Comparison of ENCODE assay signal across 25 cellular contexts in the genomic region with DNA sequence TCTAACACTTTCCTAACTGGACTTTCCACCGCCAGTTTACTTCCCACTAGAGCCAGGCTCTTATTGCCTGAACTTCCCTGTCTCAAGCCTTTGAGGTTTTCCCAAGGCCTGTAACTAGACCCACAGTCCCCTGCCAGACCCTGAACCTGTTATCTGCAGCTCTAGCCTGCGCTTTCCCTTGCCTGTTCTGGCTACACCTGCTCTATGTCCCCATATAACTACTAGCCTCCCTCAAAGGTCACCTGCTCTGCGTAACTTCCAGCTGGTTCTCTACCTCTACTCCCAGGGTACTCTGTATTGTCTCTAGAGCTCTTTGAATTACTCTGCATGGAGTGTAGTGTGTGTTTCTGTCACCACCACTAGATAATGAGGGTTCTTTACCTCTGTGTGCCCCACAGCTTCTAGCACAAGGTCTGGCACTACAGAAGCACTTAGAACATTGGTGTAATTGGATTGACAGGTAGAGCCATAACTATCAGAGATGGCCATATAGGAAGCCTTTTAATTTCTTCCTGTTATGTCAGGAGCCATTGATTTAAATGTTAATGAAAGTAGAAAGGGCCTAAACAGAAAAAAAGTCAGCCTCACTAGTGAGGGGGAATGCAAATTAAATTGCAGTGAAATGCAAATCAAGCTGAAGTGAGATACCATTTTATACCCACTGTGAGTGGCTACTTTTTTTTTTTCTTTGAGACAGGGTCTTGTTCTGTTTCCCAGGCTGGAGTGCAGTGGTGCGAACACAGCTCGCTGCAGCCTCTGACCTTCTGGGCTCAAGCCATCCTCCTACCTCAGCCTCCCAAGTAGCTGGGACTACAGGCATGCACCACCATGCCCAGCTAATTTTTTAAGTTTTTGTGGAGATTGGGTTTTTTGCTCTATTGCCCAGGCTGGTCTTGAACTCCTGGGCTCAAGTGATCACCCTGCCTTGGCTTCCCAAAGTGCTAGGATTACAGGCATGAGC. TPM values are rescaled to one million over a fixed set of nuclear protein-coding genes. Genes with fewer than 3 reads are reported as not detected.
DNase-seq lines count a peak whose midpoint lies in the region; ATAC-seq and TF ChIP-seq lines count a peak whose summit lies in the region.
"Had no signal": no experiment of that assay in that cellular context is flagged by ENCODE, and none has a peak within 500 bp of the region (broad histone marks: within the 10 kb centered on the region; RNA-seq: fewer than 3 reads in every experiment).

No MANE protein-coding gene starts in this region.

- intact Hi-C loops in heart left ventricle (cut with DNase I) = loop anchor here in 1 of 10 donors (5.0 kb wide), 1 partner anchor 44 kb away; no protein-coding TSS in a partner anchor
- intact Hi-C loops in cardiac septum (cut with DNase I) = no loop called here
- intact Hi-C loops in mucosa of descending colon (cut with DNase I, micrococcal nuclease) = no loop called here

- H3K36me3 ChIP-seq in heart left ventricle = peaks cover 0 to 78% (median 73%) of the 10 kb centered on the region in 9 donors
- H3K36me3 ChIP-seq in HUES64 (ENCODE audit: insufficient read depth, low read length) = peaks cover 69% of the 10 kb centered on the region
- peaks cover 49% of the 10 kb centered on the region for H3K36me3 ChIP-seq in endodermal cell (ENCODE audit: control insufficient read depth, insufficient read depth, low read length)
- H3K36me3 ChIP-seq in mucosa of descending colon (ENCODE audit: low read depth) = no peaks in the 10 kb centered on the region

- TF ChIP-seq POLR2A in heart left ventricle (IDR thresholded peaks at IDR 0.05) = no peak

- no peak overlapping the region for H3K27ac Mint-ChIP-seq in endodermal cell
- H3K27ac Mint-ChIP-seq: activated naive CD4-positive, alpha-beta T cell treated with anti-CD3 and anti-CD28 coated beads, Interleukin-2, amount 50 U/mL, for 72 hours; activated T-helper 17 cell treated with anti-CD3 and anti-CD28 coated beads, Interleukin-2, amount 50 U/mL, for 72 hours; dendritic cell treated with granulocyte-macrophage colony-stimulating factor and Interleukin-4, amounts not matched to agents 40 ng/mL and 50 ng/mL, for 4 days had no signal

- no peaks in the 10 kb centered on the region for H3K9me3 ChIP-seq in heart left ventricle
- H3K9me3 ChIP-seq in HUES64 (ENCODE audit: insufficient read depth, low read depth, low read length) = no peaks in the 10 kb centered on the region
- no peaks in the 10 kb centered on the region for H3K9me3 ChIP-seq in endodermal cell (ENCODE audit: control insufficient read depth, low read length)
- H3K9me3 ChIP-seq in mucosa of descending colon = no peaks in the 10 kb centered on the region
- H3K9me3 ChIP-seq: neutrophil had no signal

- H3K4me1 Mint-ChIP-seq in endodermal cell = no peaks in the 10 kb centered on the region
- H3K4me1 Mint-ChIP-seq: activated T-helper 17 cell treated with anti-CD3 and anti-CD28 coated beads, Interleukin-2, amount 50 U/mL, for 72 hours had no signal

- no peak overlapping the region for H3K4me3 ChIP-seq in heart left ventricle
- H3K4me3 ChIP-seq in HUES64 (ENCODE audit: low read length) = no peak overlapping the region
- H3K4me3 ChIP-seq in endodermal cell (ENCODE audit: low read length) = no peak overlapping the region
- H3K4me3 ChIP-seq in mucosa of descending colon = no peak overlapping the region
- H3K4me3 ChIP-seq: GM12878, skin epidermis had no signal

- no peak overlapping the region for H3K4me3 Mint-ChIP-seq in endodermal cell
- H3K4me3 Mint-ChIP-seq: activated T-helper 17 cell treated with anti-CD3 and anti-CD28 coated beads, Interleukin-2, amount 50 U/mL, for 72 hours; dendritic cell treated with granulocyte-macrophage colony-stimulating factor and Interleukin-4, amounts not matched to agents 40 ng/mL and 50 ng/mL, for 4 days had no signal

- no peaks in the 10 kb centered on the region for H3K27me3 Mint-ChIP-seq in endodermal cell (ENCODE audit: insufficient read depth)
- H3K27me3 Mint-ChIP-seq: activated T-helper 17 cell treated with anti-CD3 and anti-CD28 coated beads, Interleukin-2, amount 50 U/mL, for 72 hours; dendritic cell treated with granulocyte-macrophage colony-stimulating factor and Interleukin-4, amounts not matched to agents 40 ng/mL and 50 ng/mL, for 4 days had no signal

- H3K27ac ChIP-seq in heart left ventricle (no peak overlapping the region), HUES64 (ENCODE audit: low read depth, low read length) (peak overlapping the region; percentile 67; the same call in 1 of the 2 replicates), endodermal cell (ENCODE audit: low read depth, low read length) (no peak overlapping the region)
- H3K27ac ChIP-seq: neutrophil, skin epidermis had no signal

- TF ChIP-seq CTCF in heart left ventricle (IDR thresholded peaks at IDR 0.05) (no peak), endodermal cell (conservative IDR thresholded peaks at IDR 0.05) (no peak), mucosa of descending colon (IDR thresholded peaks at IDR 0.05) (no peak)

- H3K9me3 Mint-ChIP-seq in endodermal cell = no peaks in the 10 kb centered on the region
- H3K9me3 Mint-ChIP-seq: activated naive CD4-positive, alpha-beta T cell treated with anti-CD3 and anti-CD28 coated beads, Interleukin-2, amount 50 U/mL, for 72 hours; activated T-helper 17 cell treated with anti-CD3 and anti-CD28 coated beads, Interleukin-2, amount 50 U/mL, for 72 hours; dendritic cell treated with granulocyte-macrophage colony-stimulating factor and Interleukin-4, amounts not matched to agents 40 ng/mL and 50 ng/mL, for 4 days had no signal

- H3K36me3 Mint-ChIP-seq in endodermal cell (ENCODE audit: low read depth) = peaks cover 23% of the 10 kb centered on the region

- ATAC-seq in heart left ventricle (peak in 3 of 4 donors; percentile 19 to 44 (median 34)), mucosa of descending colon (no peak), HG03521 (IDR thresholded peaks at IDR 0.05; ENCODE audit: unreplicated experiment) (no peak)
- ATAC-seq: activated T-helper 17 cell treated with anti-CD3 and anti-CD28 coated beads, Interleukin-2, amount 50 U/mL, for 72 hours; GM12878; SK-N-SH treated with all-trans-retinoic acid at 6 μM for 48 hours had no signal

- DNase-seq in heart left ventricle (no peak), cardiac septum (ENCODE audit: low spot score) (no peak), endodermal cell (peak; percentile 62), HUDEP-2 (lab: John Stamatoyannopoulos, UW; ENCODE audit: unreplicated experiment in 76 of 76) (no peak), mucosa of descending colon (no peak)
- DNase-seq: activated CD4-positive, alpha-beta T cell treated with anti-CD3 and anti-CD28 coated beads for 4 hours; anterior cingulate cortex; C1 segment of cervical spinal cord; caudate nucleus; MM.1S; NCI-H1436; NCI-H2171 treated with DMSO at 0.1 percent for 48 hours; NCI-H69; RPMI8226; stimulated activated CD4-positive, alpha-beta T cell treated with anti-CD3 and anti-CD28 coated beads, Interleukin-1b, Interleukin-23, amount 100 ng/mL, for 48 hours; substantia nigra had no signal

- 92 to 95% (median 94%) methylated on average over 5 of the region's 5 CpGs for WGBS in heart left ventricle, 4 donors
- WGBS in HUES64 = 85% methylated on average over 5 of the region's 5 CpGs
- 96 to 100% methylated on average over 3 to 5 of the region's 5 CpGs for WGBS in endodermal cell (ENCODE audit: insufficient coverage in 1 of 2, insufficient read length in 1 of 2), 2 experiments

- H3K4me1 ChIP-seq in heart left ventricle (peaks cover 0 to 3% (median 0%) of the 10 kb centered on the region in 12 donors), HUES64 (ENCODE audit: insufficient read depth, low read length) (peaks cover 19% of the 10 kb centered on the region), endodermal cell (ENCODE audit: control insufficient read depth, insufficient read depth, low read length) (no peaks in the 10 kb centered on the region), mucosa of descending colon (ENCODE audit: low read depth) (no peaks in the 10 kb centered on the region)

- H3K9ac ChIP-seq in HUES64 (ENCODE audit: low read depth, low read length) (no peak overlapping the region), endodermal cell (ENCODE audit: extremely low read depth, low read length, poor library complexity, severe bottlenecking) (no peak overlapping the region)

- no peaks in the 10 kb centered on the region for H3K27me3 ChIP-seq in heart left ventricle
- no peaks in the 10 kb centered on the region for H3K27me3 ChIP-seq in HUES64 (ENCODE audit: insufficient read depth, low read length)
- no peaks in the 10 kb centered on the region for H3K27me3 ChIP-seq in endodermal cell (ENCODE audit: control insufficient read depth, insufficient read depth, low read length, poor library complexity, severe bottlenecking)
- H3K27me3 ChIP-seq: neutrophil had no signal

RNA-seq across cellular contexts. Expression of gene EID3, which starts 47.8 kb away (rescaled TPM):
- 1 to 10 TPM in 6 of 9 donors, under 1 TPM in 3; 0.44 to 4.0 (median 1.3) TPM for total RNA-seq in heart left ventricle
- polyA plus RNA-seq in heart left ventricle = 1 to 10 TPM in 1 of 2 donors, under 1 TPM in 1; 0.55 to 1.6 TPM
- 2.1 TPM for total RNA-seq in cardiac septum
- 0.30 TPM for polyA plus RNA-seq in HUES64 (2013, experiment 1 of 2)
- 0.19 TPM for polyA plus RNA-seq in HUES64 (2013, experiment 2 of 2)
- total RNA-seq in endodermal cell = 1 to 10 TPM; 3.7 to 4.6 TPM
- polyA plus RNA-seq in endodermal cell (2013, experiment 1 of 2) = 0.39 TPM
- polyA plus RNA-seq in endodermal cell (2013, experiment 2 of 2) = 0.37 TPM
- total RNA-seq in mucosa of descending colon = 1 to 10 TPM; 2.4 to 6.4 (median 3.9) TPM

Comparison
In these comparisons a context has a peak if more than half of its experiments do, and no peak if none do; other contexts are left out.
1. ATAC-seq: peak in heart left ventricle (3 of 4); none in mucosa of descending colon (single experiment) and HG03521 (single experiment).